In the genomic region with DNA sequence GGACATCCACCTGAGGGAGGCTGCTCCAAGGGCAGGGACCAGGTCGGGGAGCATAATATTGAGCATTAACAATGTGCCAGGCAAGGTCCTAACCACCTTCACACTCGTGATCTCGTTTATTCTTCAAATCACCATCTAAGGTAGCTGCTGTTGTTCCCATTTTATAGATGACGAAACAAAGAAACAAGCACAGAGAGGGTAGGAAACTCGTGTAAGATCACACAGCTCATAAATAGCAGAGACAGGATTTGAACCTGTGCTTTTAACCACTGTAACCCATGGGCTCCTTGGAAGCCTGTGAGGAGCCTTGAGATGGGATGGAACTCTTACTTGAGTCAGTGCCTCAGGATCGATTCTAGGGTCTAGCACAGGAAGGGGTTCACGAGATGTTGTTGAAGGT, we compare ENCODE assay signal across 2 cellular contexts.
TF ChIP-seq lines count a peak whose summit lies in the region.

No MANE protein-coding gene starts in this region.

TF ChIP-seq in HepG2, 621 proteins besides CTCF, POLR2A, EP300 and RAD21:
- TF ChIP-seq ZNF768 (CRISPR knock-in tag; IDR thresholded peaks at IDR 0.05) (peak; percentile 66; the same call in 1 of the 2 replicates), TBL1XR1 (IDR thresholded peaks at IDR 0.05; ENCODE audit: borderline replicate concordance, low read length, partially characterized antibody) (no peak)

TF ChIP-seq in IMR-90, 13 proteins besides CTCF, POLR2A, EP300 and RAD21:
- no peak for TF ChIP-seq FOS (IDR thresholded peaks at IDR 0.05; ENCODE audit: low read depth, low read length)
- TF ChIP-seq MAFK (IDR thresholded peaks at IDR 0.05; ENCODE audit: low read depth, low read length), result no peak
- TF ChIP-seq, protein P1, sequence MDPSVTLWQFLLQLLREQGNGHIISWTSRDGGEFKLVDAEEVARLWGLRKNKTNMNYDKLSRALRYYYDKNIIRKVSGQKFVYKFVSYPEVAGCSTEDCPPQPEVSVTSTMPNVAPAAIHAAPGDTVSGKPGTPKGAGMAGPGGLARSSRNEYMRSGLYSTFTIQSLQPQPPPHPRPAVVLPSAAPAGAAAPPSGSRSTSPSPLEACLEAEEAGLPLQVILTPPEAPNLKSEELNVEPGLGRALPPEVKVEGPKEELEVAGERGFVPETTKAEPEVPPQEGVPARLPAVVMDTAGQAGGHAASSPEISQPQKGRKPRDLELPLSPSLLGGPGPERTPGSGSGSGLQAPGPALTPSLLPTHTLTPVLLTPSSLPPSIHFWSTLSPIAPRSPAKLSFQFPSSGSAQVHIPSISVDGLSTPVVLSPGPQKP (IDR thresholded peaks at IDR 0.05; ENCODE audit: borderline replicate concordance, low read depth, low read length), result no peak
- TF ChIP-seq CEBPB (IDR thresholded peaks at IDR 0.05; ENCODE audit: low read depth, low read length), result no peak
- no peak for TF ChIP-seq NFE2L2 (IDR thresholded peaks at IDR 0.05; ENCODE audit: low read depth, low read length)
- TF ChIP-seq MAZ (IDR thresholded peaks at IDR 0.05; ENCODE audit: borderline replicate concordance, low read depth, low read length), result no peak
- no peak for TF ChIP-seq MXI1 (IDR thresholded peaks at IDR 0.05; ENCODE audit: borderline replicate concordance, low read depth, low read length)
- TF ChIP-seq BHLHE40 (IDR thresholded peaks at IDR 0.05; ENCODE audit: low read depth, low read length), result no peak
- TF ChIP-seq, protein P2, sequence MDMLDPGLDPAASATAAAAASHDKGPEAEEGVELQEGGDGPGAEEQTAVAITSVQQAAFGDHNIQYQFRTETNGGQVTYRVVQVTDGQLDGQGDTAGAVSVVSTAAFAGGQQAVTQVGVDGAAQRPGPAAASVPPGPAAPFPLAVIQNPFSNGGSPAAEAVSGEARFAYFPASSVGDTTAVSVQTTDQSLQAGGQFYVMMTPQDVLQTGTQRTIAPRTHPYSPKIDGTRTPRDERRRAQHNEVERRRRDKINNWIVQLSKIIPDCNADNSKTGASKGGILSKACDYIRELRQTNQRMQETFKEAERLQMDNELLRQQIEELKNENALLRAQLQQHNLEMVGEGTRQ (IDR thresholded peaks at IDR 0.05; ENCODE audit: low read depth, low read length), result no peak
- TF ChIP-seq SMC3 (IDR thresholded peaks at IDR 0.05; ENCODE audit: low read depth, low read length), result no peak
- no peak for TF ChIP-seq CHD1 (IDR thresholded peaks at IDR 0.05; ENCODE audit: low read depth, low read length)
- TF ChIP-seq RCOR1 (IDR thresholded peaks at IDR 0.05; ENCODE audit: insufficient replicate concordance, low read length), result no peak
